ENCODE assay signal across 21 cellular contexts in the genomic region with DNA sequence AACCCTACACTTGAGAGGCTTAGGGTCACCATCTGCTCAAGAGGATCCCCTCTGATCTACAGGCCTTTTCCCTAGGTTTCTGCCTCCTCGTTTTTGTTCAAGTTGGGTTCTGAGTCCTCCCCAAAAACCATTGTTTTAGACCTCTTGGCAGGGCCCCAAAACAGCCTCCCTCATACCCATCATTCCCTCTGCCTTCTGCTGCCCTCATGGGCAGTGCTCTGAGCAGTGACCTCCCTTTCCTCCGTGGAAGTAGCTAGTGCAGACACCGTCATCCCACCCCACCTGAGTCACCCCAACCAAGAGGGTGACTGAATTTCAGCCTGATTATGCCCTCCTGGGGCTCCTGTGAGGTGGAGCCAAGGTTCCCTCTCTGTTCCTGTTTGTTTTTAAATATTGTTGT.
A peak's percentile ranks its signal among the peaks of the same experiment; 100 is the strongest.
DNase-seq lines count a peak whose midpoint lies in the region; ATAC-seq and TF ChIP-seq lines count a peak whose summit lies in the region.
"Had no signal": no experiment of that assay in that cellular context is flagged by ENCODE, and none has a peak within 500 bp of the region (broad histone marks: within the 10 kb centered on the region; RNA-seq: fewer than 3 reads in every experiment).

No MANE protein-coding gene starts in this region.

- H3K4me1 Mint-ChIP-seq in brain (peaks cover 26% of the 10 kb centered on the region), immature natural killer cell (no peaks in the 10 kb centered on the region)
- H3K4me1 Mint-ChIP-seq: activated B cell treated with CpG ODN at 0.5 μM for 24 hours had no signal

- H3K27ac ChIP-seq in heart left ventricle, result peak overlapping the region in 7 of 12 donors; percentile 8 to 49 (median 28)
- H3K27ac ChIP-seq in substantia nigra (ENCODE audit: low read depth, low read length, poor library complexity, severe bottlenecking), result peak overlapping the region; percentile 33
- H3K27ac ChIP-seq: gastrocnemius medialis had no signal

- no peaks in the 10 kb centered on the region for H3K27me3 ChIP-seq in heart left ventricle
- H3K27me3 ChIP-seq: gastrocnemius medialis, neutrophil had no signal

- no peak overlapping the region for H3K4me3 ChIP-seq in heart left ventricle
- no peak overlapping the region for H3K4me3 ChIP-seq in mucosa of descending colon
- H3K4me3 ChIP-seq: gastrocnemius medialis had no signal

- H3K4me3 Mint-ChIP-seq in brain, result no peak overlapping the region
- H3K4me3 Mint-ChIP-seq in immature natural killer cell, result no peak overlapping the region
- H3K4me3 Mint-ChIP-seq: activated B cell treated with CpG ODN at 0.5 μM for 24 hours; activated T-helper 1 cell treated with anti-CD3 and anti-CD28 coated beads, Interleukin-12 subunit alpha, Interleukin-12 subunit beta, Interleukin-2, Interleukin-4 antibody, amounts not matched to agents 30 ng/mL and 10 ng/mL and 1 ng/mL, durations not matched to agents 14 hours and 24 hours and 36 hours had no signal

- H3K9me3 Mint-ChIP-seq in brain, result no peaks in the 10 kb centered on the region
- H3K9me3 Mint-ChIP-seq in immature natural killer cell, result no peaks in the 10 kb centered on the region
- H3K9me3 Mint-ChIP-seq: activated B cell treated with CpG ODN at 0.5 μM for 24 hours; activated T-helper 1 cell treated with anti-CD3 and anti-CD28 coated beads, Interleukin-12 subunit alpha, Interleukin-12 subunit beta, Interleukin-2, Interleukin-4 antibody, amounts not matched to agents 30 ng/mL and 10 ng/mL and 1 ng/mL, durations not matched to agents 14 hours and 24 hours and 36 hours had no signal

- H3K36me3 Mint-ChIP-seq in brain (peaks cover 68% of the 10 kb centered on the region), immature natural killer cell (peaks cover 17 to 51% (median 24%) of the 10 kb centered on the region in 3 donors)

- 33 to 54% (median 46%) methylated on average over 3 of the region's 3 CpGs for WGBS in heart left ventricle, 4 donors

- H3K36me3 ChIP-seq in heart left ventricle (peaks cover 2 to 96% (median 85%) of the 10 kb centered on the region in 9 donors), mucosa of descending colon (ENCODE audit: low read depth) (peaks cover 4% of the 10 kb centered on the region)

- peaks cover 0 to 45% (median 20%) of the 10 kb centered on the region in 12 donors for H3K4me1 ChIP-seq in heart left ventricle
- no peaks in the 10 kb centered on the region for H3K4me1 ChIP-seq in mucosa of descending colon (ENCODE audit: low read depth)

- H3K9me3 ChIP-seq in heart left ventricle, result no peaks in the 10 kb centered on the region
- H3K9me3 ChIP-seq in mucosa of descending colon, result no peaks in the 10 kb centered on the region
- H3K9me3 ChIP-seq: gastrocnemius medialis, neutrophil, SK-N-SH had no signal

- intact Hi-C loops in heart left ventricle (cut with DNase I), result loop anchor here in 4 of 10 donors (5.0 to 10.0 kb wide), 5 partner anchors 129 to 471 kb away; no protein-coding TSS in a partner anchor
- intact Hi-C loops in left ventricle myocardium superior (cut with micrococcal nuclease), result no loop called here
- intact Hi-C loops in mucosa of descending colon (cut with DNase I, micrococcal nuclease), result no loop called here

- no peak for TF ChIP-seq CTCF in heart left ventricle (IDR thresholded peaks at IDR 0.05)
- no peak for TF ChIP-seq CTCF in brain (conservative IDR thresholded peaks at IDR 0.05)
- TF ChIP-seq CTCF in mucosa of descending colon (IDR thresholded peaks at IDR 0.05), result no peak

- no peak for TF ChIP-seq POLR2A in heart left ventricle (IDR thresholded peaks at IDR 0.05)

- no peak for DNase-seq in heart left ventricle
- no peak for DNase-seq in left ventricle myocardium superior
- no peak for DNase-seq in immature natural killer cell
- peak in 1 of 49 donors; percentile 37 for DNase-seq in substantia nigra (lab: John Stamatoyannopoulos, UW)
- DNase-seq in mucosa of descending colon, result no peak
- DNase-seq in GOT3 (lab: John Stamatoyannopoulos, UW), result no peak
- DNase-seq: ACHN, activated B cell treated with CpG ODN at 0.5 μM for 24 hours, C1 segment of cervical spinal cord, gastrocnemius medialis, left cardiac atrium, midbrain, NCI-H1105 treated with DMSO at 0.1 percent for 48 hours, NCI-H2081 treated with DMSO at 0.1 percent for 48 hours, SK-N-SH, T-helper 9 cell had no signal

- ATAC-seq in heart left ventricle (no peak), left ventricle myocardium superior (no peak), HG03342 (IDR thresholded peaks at IDR 0.05; ENCODE audit: unreplicated experiment) (no peak), mucosa of descending colon (no peak)
- ATAC-seq: gastrocnemius medialis, HCT116 had no signal

- H3K27me3 Mint-ChIP-seq in brain, result peaks cover 2% of the 10 kb centered on the region
- peaks cover 0 to 2% (median 0%) of the 10 kb centered on the region in 3 donors for H3K27me3 Mint-ChIP-seq in immature natural killer cell (ENCODE audit: low read depth in 3 of 3)
- H3K27me3 Mint-ChIP-seq: activated B cell treated with CpG ODN at 0.5 μM for 24 hours had no signal

- H3K27ac Mint-ChIP-seq in brain, result peak overlapping the region; percentile 32 to 76 (median 75)
- peak overlapping the region in 5 of 6 donors; percentile 5 to 65 (median 48) for H3K27ac Mint-ChIP-seq in immature natural killer cell
- H3K27ac Mint-ChIP-seq: activated B cell treated with CpG ODN at 0.5 μM for 24 hours had no signal
